Comparison of ENCODE assay signal across 9 cellular contexts in genomic region chr20:45341939-45342862, GRCh38. TPM values are rescaled to one million over a fixed set of nuclear protein-coding genes. Genes with fewer than 3 reads are reported as not detected.
DNase-seq lines count a peak whose midpoint lies in the region; ATAC-seq and TF ChIP-seq lines count a peak whose summit lies in the region.
"Had no signal": no experiment of that assay in that cellular context is flagged by ENCODE, and none has a peak within 500 bp of the region (broad histone marks: within the 10 kb centered on the region; RNA-seq: fewer than 3 reads in every experiment).

No MANE protein-coding gene starts in this region.

- H3K4me3 ChIP-seq in H7 (ENCODE audit: insufficient read depth, low read depth, low read length) = peak overlapping the region; percentile 0; the same call in 1 of the 2 replicates
- H3K4me3 ChIP-seq in SK-N-SH (ENCODE audit: low read depth in 2 of 2, low read length in 1 of 2) = peak overlapping the region; percentile 27 to 31
- peak overlapping the region; percentile 24 to 28 for H3K4me3 ChIP-seq in foreskin fibroblast (ENCODE audit: low read depth in 1 of 2, low read length in 2 of 2)

- no peak for TF ChIP-seq POLR2A in GM18505 (IDR thresholded peaks at IDR 0.05; ENCODE audit: borderline replicate concordance, extremely low read depth, insufficient read depth, insufficient read length)

- H3K27me3 ChIP-seq in H7 (ENCODE audit: control insufficient read depth, insufficient read depth, low read length) = no peaks in the 10 kb centered on the region
- H3K27me3 ChIP-seq in SK-N-SH (ENCODE audit: insufficient read depth) = no peaks in the 10 kb centered on the region

- peak in 1 of 2 experiments; percentile 45; a peak in 1 of 4 replicates for TF ChIP-seq EP300 in SK-N-SH (IDR thresholded peaks at IDR 0.05; ENCODE audit: borderline replicate concordance in 1 of 2, low read depth in 1 of 2, low read length in 1 of 2)

- H3K4me2 ChIP-seq in SK-N-SH = peak overlapping the region; percentile 96

- in situ Hi-C loops in GM13977 (cut with MboI; ENCODE audit: low pct_unique_long_range_greater_than_20kb, low sequenced_read_pairs, unreplicated experiment) = no loop called here

- peak overlapping the region; percentile 90 to 96 for H3K27ac ChIP-seq in SK-N-SH (ENCODE audit: low read depth in 2 of 2, low read length in 1 of 2)
- H3K27ac ChIP-seq: neutrophil had no signal

- POLR2A ChIA-PET in SK-N-SH (lab: Yijun Ruan, JAX) = interaction anchor here (0.8 to 1.9 kb wide), 5 partner anchors 20 to 491 kb away, joined by 3 to 14 read pairs (median 3); partner anchors contain the start of genes SNX21 and SYS1

- TF ChIP-seq RAD21 in SK-N-SH (IDR thresholded peaks at IDR 0.05; ENCODE audit: low read length) = no peak

- 11% methylated on average over 14 of the region's 16 CpGs for WGBS in SK-N-SH (ENCODE audit: low lambda C conversion rate)

- no peak for ATAC-seq in GM18505 (IDR thresholded peaks at IDR 0.05; ENCODE audit: unreplicated experiment)

- H3K36me3 ChIP-seq in H7 (replicated peaks; ENCODE audit: control insufficient read depth, insufficient read depth, low read length) (no peaks in the 10 kb centered on the region; the same call in 1 of the 2 replicates), SK-N-SH (replicated peaks in 1 of 2; ENCODE audit: control insufficient read depth in 1 of 2, insufficient read depth in 2 of 2, low read length in 1 of 2) (peaks cover 4 to 7% of the 10 kb centered on the region in 2 experiments)
- H3K36me3 ChIP-seq: neutrophil had no signal

- CTCF ChIA-PET in SK-N-SH (lab: Yijun Ruan, JAX) = interaction anchor here (1.0 to 4.3 kb wide), 9 partner anchors 15 to 129 kb away, joined by 3 to 31 read pairs (median 6); partner anchors contain the start of gene SYS1

- peaks cover 72 to 74% of the 10 kb centered on the region in 2 experiments for H3K4me1 ChIP-seq in SK-N-SH (ENCODE audit: control insufficient read depth in 1 of 2, insufficient read depth in 2 of 2, low read depth in 1 of 2, low read length in 1 of 2)

- no peaks in the 10 kb centered on the region for H3K9me2 ChIP-seq in SK-N-SH

- peak overlapping the region; percentile 61; the same call in 1 of the 2 replicates for H3K9ac ChIP-seq in SK-N-SH

- peaks cover 91% of the 10 kb centered on the region for H3K79me2 ChIP-seq in SK-N-SH (ENCODE audit: insufficient read depth)

- peak; percentile 91 for DNase-seq in H7
- peak; percentile 79 for DNase-seq in SK-N-SH
- DNase-seq in foreskin fibroblast = peak in 1 of 2 donors; percentile 48
- peak in 45 of 56 donors; percentile 8 to 72 (median 42) for DNase-seq in nucleus accumbens (lab: John Stamatoyannopoulos, UW)
- no peak for DNase-seq in NCI-H1694 treated with DMSO at 0.1 percent for 48 hours (lab: John Stamatoyannopoulos, UW)
- no peak for DNase-seq in RKO (ENCODE audit: low spot score)
- DNase-seq in GM13977 (ENCODE audit: low spot score) = no peak

- H4K20me1 ChIP-seq in SK-N-SH (ENCODE audit: insufficient read depth) = peaks cover 11% of the 10 kb centered on the region; the same call in 1 of the 2 replicates

- no peaks in the 10 kb centered on the region for H3K9me3 ChIP-seq in SK-N-SH
- H3K9me3 ChIP-seq: neutrophil had no signal

- no peak for TF ChIP-seq CTCF in SK-N-SH (IDR thresholded peaks at IDR 0.05)
- TF ChIP-seq CTCF in foreskin fibroblast (IDR thresholded peaks at IDR 0.05; ENCODE audit: low read depth, low read length) = no peak
- no peak for TF ChIP-seq CTCF in GM13977 (IDR thresholded peaks at IDR 0.05; ENCODE audit: extremely low read depth, insufficient read depth, missing control alignments)

- peaks cover 24% of the 10 kb centered on the region for H3F3A ChIP-seq in SK-N-SH (replicated peaks; ENCODE audit: insufficient read depth)

- H2AFZ ChIP-seq in SK-N-SH (ENCODE audit: low read depth) = no peak overlapping the region

TF ChIP-seq in SK-N-SH, 30 proteins besides CTCF, POLR2A, EP300 and RAD21 (continues in another document):
- TF ChIP-seq RFX5 (IDR thresholded peaks at IDR 0.05; ENCODE audit: low read length) = no peak
- peak; percentile 93 for TF ChIP-seq GATA2 (CRISPR knock-in tag; IDR thresholded peaks at IDR 0.05)
- no peak for TF ChIP-seq CHD2 (IDR thresholded peaks at IDR 0.05; ENCODE audit: low read length, partially characterized antibody)
- TF ChIP-seq USF2 (IDR thresholded peaks at IDR 0.05; ENCODE audit: borderline replicate concordance, low read depth, low read length) = no peak
- no peak for TF ChIP-seq JUND (IDR thresholded peaks at IDR 0.05)
- TF ChIP-seq PBX3 (IDR thresholded peaks at IDR 0.05) = no peak
- TF ChIP-seq MXI1 (IDR thresholded peaks at IDR 0.05; ENCODE audit: low read depth, low read length) = peak; percentile 77
- no peak for TF ChIP-seq ZBTB33 (IDR thresholded peaks at IDR 0.05; ENCODE audit: borderline replicate concordance, low read depth)
- TF ChIP-seq SMC3 (IDR thresholded peaks at IDR 0.05; ENCODE audit: low read depth, low read length) = no peak
- TF ChIP-seq RCOR1 (IDR thresholded peaks at IDR 0.05; ENCODE audit: low read length) = no peak
- no peak for TF ChIP-seq MEF2A (IDR thresholded peaks at IDR 0.05; ENCODE audit: borderline replicate concordance, low read depth)
- no peak for TF ChIP-seq TAF1 (IDR thresholded peaks at IDR 0.05; ENCODE audit: borderline replicate concordance, low read depth, low read length)
- TF ChIP-seq MAX (IDR thresholded peaks at IDR 0.05; ENCODE audit: low read depth) = 0 out of 2 replicates have a peak, but pooled peaks have one; percentile 22
- TF ChIP-seq USF1 (IDR thresholded peaks at IDR 0.05; ENCODE audit: borderline replicate concordance, low read depth) = peak; percentile 68; the same call in 1 of the 2 replicates
- no peak for TF ChIP-seq TEAD4 (IDR thresholded peaks at IDR 0.05; ENCODE audit: borderline replicate concordance, insufficient read depth)

RNA-seq across cellular contexts. Expression of gene SDC4, which starts 6.0 kb away (rescaled TPM):
- 47.3 and 56.1 TPM in 2 replicates for total RNA-seq in H7 (2014; rRNA removed; shearing (Covaris generic))
- 131 and 192 TPM in 2 replicates for polyA plus RNA-seq in SK-N-SH (2012; rRNA removed)
- 139 and 153 TPM in 2 replicates for polyA plus RNA-seq in SK-N-SH (2012; cell fraction: cytosol; rRNA removed)
- polyA plus RNA-seq in SK-N-SH (2012; cell fraction: nucleus; rRNA removed) = 94.9 and 96.1 TPM in 2 replicates

RNA-seq across cellular contexts. Expression of gene SYS1, which starts 20.8 kb away (rescaled TPM):
- total RNA-seq in H7 (2014; rRNA removed; shearing (Covaris generic)) = 11.8 and 22.8 TPM in 2 replicates
- 26.5 and 26.9 TPM in 2 replicates for polyA plus RNA-seq in SK-N-SH (2012; rRNA removed)
- polyA plus RNA-seq in SK-N-SH (2012; cell fraction: cytosol; rRNA removed) = 14.0 and 16.3 TPM in 2 replicates
- polyA plus RNA-seq in SK-N-SH (2012; cell fraction: nucleus; rRNA removed) = 12.4 and 20.0 TPM in 2 replicates

RNA-seq across cellular contexts. Expression of gene MATN4, which starts 34.1 kb away (rescaled TPM):
- total RNA-seq in H7 (2014; rRNA removed; shearing (Covaris generic)) = 0.14 and 0.67 TPM in 2 replicates
- 0.13 and 0.16 TPM in 2 replicates for polyA plus RNA-seq in SK-N-SH (2012; rRNA removed)
- polyA plus RNA-seq in SK-N-SH (2012; cell fraction: cytosol; rRNA removed) = 0.04 and 0.07 TPM in 2 replicates
- 0.39 and 0.79 TPM in 2 replicates for polyA plus RNA-seq in SK-N-SH (2012; cell fraction: nucleus; rRNA removed)

RNA-seq across cellular contexts. Expression of gene RBPJL, which starts 35.6 kb away (rescaled TPM):
- total RNA-seq in H7 (2014; rRNA removed; shearing (Covaris generic)) = not detected in 2 replicates
- polyA plus RNA-seq in SK-N-SH (2012; rRNA removed) = not detected in 2 replicates
- polyA plus RNA-seq in SK-N-SH (2012; cell fraction: cytosol; rRNA removed) = not detected in 2 replicates
- 0.05 and 0.11 TPM in 2 replicates for polyA plus RNA-seq in SK-N-SH (2012; cell fraction: nucleus; rRNA removed)

RNA-seq across cellular contexts. Expression of gene TP53TG5, which starts 35.9 kb away (rescaled TPM):
- total RNA-seq in H7 (2014; rRNA removed; shearing (Covaris generic)) = not detected in 2 replicates
- not detected in 2 replicates for polyA plus RNA-seq in SK-N-SH (2012; rRNA removed)
- 0.01 TPM in 1 of 2 replicates, not detected in the other for polyA plus RNA-seq in SK-N-SH (2012; cell fraction: cytosol; rRNA removed)
- polyA plus RNA-seq in SK-N-SH (2012; cell fraction: nucleus; rRNA removed) = not detected in 2 replicates

Comparison
In these comparisons a context has a peak if more than half of its experiments do, and no peak if none do; other contexts are left out.
1. DNase-seq: peak in H7 (single experiment), SK-N-SH (single experiment) and nucleus accumbens (45 of 56); none in NCI-H1694 treated with DMSO at 0.1 percent for 48 hours (single experiment), RKO (single experiment) and GM13977 (single experiment).
2. Peak in every context shown above with its lines, with median percentiles within 50 percentile points of each other: H3K4me3 ChIP-seq.